1 cellular context compared by ENCODE assay signal in genomic region chr10:21534611-21535493, GRCh38.
A peak's percentile ranks its signal among the peaks of the same experiment; 100 is the strongest.
TF ChIP-seq lines count a peak whose summit lies in the region.

No MANE protein-coding gene starts in this region.

TF ChIP-seq in H1, 55 proteins besides CTCF, POLR2A, EP300 and RAD21:
- TF ChIP-seq GABPA (IDR thresholded peaks at IDR 0.05; ENCODE audit: borderline replicate concordance, insufficient read depth, low read length) (no peak), NANOG (IDR thresholded peaks at IDR 0.05; ENCODE audit: insufficient read depth, low read depth, low read length, poor library complexity, severe bottlenecking) (no peak), SIN3A (conservative IDR thresholded peaks at IDR 0.05 in 1 of 2, IDR thresholded peaks at IDR 0.05 in 1 of 2; ENCODE audit: low read depth in 1 of 2, low read length in 2 of 2) (peak in 1 of 2 experiments; percentile 57; a peak in 1 of 4 replicates), KDM4A (IDR thresholded peaks at IDR 0.05; ENCODE audit: low read depth, low read length, severe bottlenecking) (peak; percentile 30), CEBPB (IDR thresholded peaks at IDR 0.05; ENCODE audit: low read depth, low read length) (no peak), HDAC2 (IDR thresholded peaks at IDR 0.05; ENCODE audit: borderline replicate concordance in 1 of 2, low read depth in 2 of 2, low read length in 2 of 2) (no peak), ATF2 (IDR thresholded peaks at IDR 0.05; ENCODE audit: low read length) (no peak), KDM1A (IDR thresholded peaks at IDR 0.05; ENCODE audit: borderline replicate concordance, low read length) (no peak), CHD7 (IDR thresholded peaks at IDR 0.05; ENCODE audit: insufficient replicate concordance, low read length) (no peak), BCL11A (IDR thresholded peaks at IDR 0.05; ENCODE audit: low read depth in 2 of 2, low read length in 2 of 2) (no peak), TBP (IDR thresholded peaks at IDR 0.05; ENCODE audit: low read depth, low read length) (peak; percentile 26; the same call in 1 of the 2 replicates), ASH2L (IDR thresholded peaks at IDR 0.05; ENCODE audit: low read length) (peak; percentile 58), MAFK (IDR thresholded peaks at IDR 0.05; ENCODE audit: low read depth, low read length) (no peak), PHF8 (conservative IDR thresholded peaks at IDR 0.05; ENCODE audit: low read depth, low read length) (0 out of 2 replicates have a peak, but pooled peaks have one; percentile 45), SIX5 (IDR thresholded peaks at IDR 0.05; ENCODE audit: low read depth, low read length) (no peak), NRF1 (IDR thresholded peaks at IDR 0.05; ENCODE audit: low read depth, low read length) (no peak), BRCA1 (IDR thresholded peaks at IDR 0.05; ENCODE audit: low read depth, low read length) (no peak), POLR2AphosphoS5 (IDR thresholded peaks at IDR 0.05; ENCODE audit: low read depth, low read length) (peak; percentile 45; the same call in 1 of the 2 replicates), CTBP2 (IDR thresholded peaks at IDR 0.05; ENCODE audit: borderline replicate concordance, insufficient read depth, insufficient read length, low read length) (peak; percentile 49), TAF7 (optimal IDR thresholded peaks at IDR 0.05; ENCODE audit: borderline replicate concordance, low read depth, low read length) (no peak)
